In genomic region chr5:69152731-69153130, GRCh38 we compare ENCODE assay signal across 17 cellular contexts.
"Had no signal": no experiment of that assay in that cellular context is flagged by ENCODE, and none has a peak within 500 bp of the region (broad histone marks: within the 10 kb centered on the region; RNA-seq: fewer than 3 reads in every experiment).

No MANE protein-coding gene starts in this region.

- H3K27ac Mint-ChIP-seq: activated CD4-positive, alpha-beta memory T cell treated with anti-CD3 and anti-CD28 coated beads for 36 hours; activated CD4-positive, alpha-beta T cell treated with anti-CD3 and anti-CD28 coated beads for 36 hours; activated naive CD8-positive, alpha-beta T cell; activated T-helper 1 cell treated with anti-CD3 and anti-CD28 coated beads, Interleukin-12 subunit alpha, Interleukin-12 subunit beta, Interleukin-2, Interleukin-4 antibody, amounts not matched to agents 30 ng/mL and 10 ng/mL and 1 ng/mL, durations not matched to agents 14 hours and 24 hours and 36 hours; stimulated activated naive B cell treated with anti-CD40 and anti-IgM and Interleukin-4, amounts not matched to agents 10 μg/mL and 1 μg/mL and 100 μg/mL, for 72 hours; WTC11 had no signal

- H3K27ac ChIP-seq: gastroesophageal sphincter, heart left ventricle, left ventricle myocardium inferior, thyroid gland had no signal

- H3K9me3 ChIP-seq: gastroesophageal sphincter, heart left ventricle, left ventricle myocardium inferior, thyroid gland had no signal

- H3K27me3 ChIP-seq: gastroesophageal sphincter, heart left ventricle, thyroid gland had no signal

- H3K4me1 ChIP-seq: gastroesophageal sphincter, heart left ventricle, left ventricle myocardium inferior, thyroid gland had no signal

- H3K27me3 Mint-ChIP-seq: activated CD4-positive, alpha-beta memory T cell treated with anti-CD3 and anti-CD28 coated beads for 36 hours; activated CD4-positive, alpha-beta T cell treated with anti-CD3 and anti-CD28 coated beads for 36 hours; activated naive CD8-positive, alpha-beta T cell; stimulated activated naive B cell treated with anti-CD40 and anti-IgM and Interleukin-4, amounts not matched to agents 10 μg/mL and 1 μg/mL and 100 μg/mL, for 72 hours had no signal

- H3K4me3 Mint-ChIP-seq: activated CD4-positive, alpha-beta memory T cell treated with anti-CD3 and anti-CD28 coated beads for 36 hours; activated CD4-positive, alpha-beta T cell treated with anti-CD3 and anti-CD28 coated beads for 36 hours; activated naive CD8-positive, alpha-beta T cell; activated T-helper 1 cell treated with anti-CD3 and anti-CD28 coated beads, Interleukin-12 subunit alpha, Interleukin-12 subunit beta, Interleukin-2, Interleukin-4 antibody, amounts not matched to agents 30 ng/mL and 10 ng/mL and 1 ng/mL, durations not matched to agents 14 hours and 24 hours and 36 hours; stimulated activated naive B cell treated with anti-CD40 and anti-IgM and Interleukin-4, amounts not matched to agents 10 μg/mL and 1 μg/mL and 100 μg/mL, for 72 hours; WTC11 had no signal

- H3K4me1 Mint-ChIP-seq: activated CD4-positive, alpha-beta T cell treated with anti-CD3 and anti-CD28 coated beads for 36 hours; stimulated activated naive B cell treated with anti-CD40 and anti-IgM and Interleukin-4, amounts not matched to agents 10 μg/mL and 1 μg/mL and 100 μg/mL, for 72 hours; WTC11 had no signal

- H3K4me3 ChIP-seq: gastroesophageal sphincter, heart left ventricle, left ventricle myocardium inferior, thyroid gland had no signal

- ATAC-seq: activated CD4-positive, alpha-beta T cell treated with anti-CD3 and anti-CD28 coated beads for 36 hours; gastroesophageal sphincter; heart left ventricle; stimulated activated naive B cell treated with anti-CD40 and anti-IgM and Interleukin-4, amounts not matched to agents 10 μg/mL and 1 μg/mL and 100 μg/mL, for 72 hours; WTC11 had no signal

- H3K36me3 ChIP-seq: gastroesophageal sphincter, heart left ventricle, left ventricle myocardium inferior, thyroid gland had no signal

- FAIRE-seq: bronchial epithelial cell had no signal

- H3K36me3 Mint-ChIP-seq: activated CD4-positive, alpha-beta memory T cell treated with anti-CD3 and anti-CD28 coated beads for 36 hours; WTC11 had no signal

- DNase-seq: activated CD4-positive, alpha-beta memory T cell treated with anti-CD3 and anti-CD28 coated beads for 36 hours; activated CD4-positive, alpha-beta T cell treated with anti-CD3 and anti-CD28 coated beads for 36 hours; activated T-cell treated with anti-CD3 and anti-CD28 coated beads for 4 hours; cerebellar nuclear complex; cortex of kidney; heart left ventricle; left ventricle myocardium inferior; mammary epithelial cell; occipital lobe; retina; stimulated activated naive B cell treated with anti-CD40 and anti-IgM and Interleukin-4, amounts not matched to agents 10 μg/mL and 1 μg/mL and 100 μg/mL, for 72 hours; thyroid gland had no signal

- H3K9me3 Mint-ChIP-seq: activated CD4-positive, alpha-beta memory T cell treated with anti-CD3 and anti-CD28 coated beads for 36 hours; activated T-helper 1 cell treated with anti-CD3 and anti-CD28 coated beads, Interleukin-12 subunit alpha, Interleukin-12 subunit beta, Interleukin-2, Interleukin-4 antibody, amounts not matched to agents 30 ng/mL and 10 ng/mL and 1 ng/mL, durations not matched to agents 14 hours and 24 hours and 36 hours; stimulated activated naive B cell treated with anti-CD40 and anti-IgM and Interleukin-4, amounts not matched to agents 10 μg/mL and 1 μg/mL and 100 μg/mL, for 72 hours; WTC11 had no signal
